In the genomic region with DNA sequence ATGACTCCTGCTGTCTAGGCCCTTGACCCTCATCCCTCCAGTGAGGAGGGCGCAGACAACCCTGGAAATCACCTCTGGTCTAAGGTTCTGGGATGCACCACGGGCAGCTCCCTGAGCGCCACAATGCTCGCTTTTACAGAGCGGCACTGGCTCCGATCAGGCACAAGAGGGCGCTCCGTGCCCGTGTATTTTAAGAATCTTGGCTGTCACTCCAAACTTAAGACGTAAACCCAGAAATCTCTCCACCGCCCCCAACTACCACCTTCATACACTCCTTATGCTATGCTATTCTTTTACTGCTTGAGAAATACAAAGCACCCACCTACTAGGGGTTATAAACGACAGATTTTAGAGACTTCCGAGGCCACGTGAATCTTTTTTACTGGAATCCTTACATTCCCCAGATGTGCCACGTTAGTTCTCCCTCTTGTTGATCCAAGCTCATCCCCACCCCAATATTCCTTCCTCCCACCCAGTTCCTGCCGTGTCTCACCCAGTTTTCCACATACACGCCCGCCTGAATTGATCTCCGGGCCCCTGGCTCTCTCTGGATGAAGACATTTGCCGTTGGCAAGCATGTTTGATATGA, we compare ENCODE assay signal across 7 cellular contexts.
DNase-seq lines count a peak whose midpoint lies in the region; ATAC-seq and TF ChIP-seq lines count a peak whose summit lies in the region.

No MANE protein-coding gene starts in this region.

- H3K4me3 ChIP-seq in NB4 (ENCODE audit: low read depth, low read length) (no peak overlapping the region), cardiac muscle cell (no peak overlapping the region), gastrocnemius medialis (no peak overlapping the region)

- CTCF ChIA-PET in activated CD4-positive, alpha-beta memory T cell treated with anti-CD3 and anti-CD28 coated beads for 36 hours (lab: Charles Lee), result interaction anchor here (0.6 to 3.2 kb wide), 5 partner anchors 9 to 756 kb away, joined by 3 to 12 read pairs (median 3); no protein-coding TSS in a partner anchor

- peaks cover 16% of the 10 kb centered on the region for H3K27me3 Mint-ChIP-seq in activated CD4-positive, alpha-beta memory T cell treated with anti-CD3 and anti-CD28 coated beads for 36 hours

- POLR2A ChIA-PET in activated CD4-positive, alpha-beta memory T cell treated with anti-CD3 and anti-CD28 coated beads for 36 hours (lab: Charles Lee), result no interaction called here

- DNase-seq in DMS53 treated with DMSO at 0.1 percent for 48 hours (lab: John Stamatoyannopoulos, UW; ENCODE audit: unreplicated experiment) (peak; percentile 33), NB4 (ENCODE audit: low read depth) (peak; percentile 70), cardiac muscle cell (ENCODE audit: low read depth in 1 of 2, low spot score in 1 of 2) (peak; percentile 58 to 73), gastrocnemius medialis (no peak)
- peak; percentile 38 for DNase-seq in activated CD4-positive, alpha-beta memory T cell treated with anti-CD3 and anti-CD28 coated beads for 36 hours

- H3K36me3 ChIP-seq in cardiac muscle cell, result no peaks in the 10 kb centered on the region
- H3K36me3 ChIP-seq in gastrocnemius medialis, result no peaks in the 10 kb centered on the region

- H3K27ac ChIP-seq in cardiac muscle cell (no peak overlapping the region), gastrocnemius medialis (no peak overlapping the region)

- no peak for TF ChIP-seq POLR2A in NB4 (IDR thresholded peaks at IDR 0.05; ENCODE audit: extremely low read depth, insufficient read length)
- no peak for TF ChIP-seq POLR2A in gastrocnemius medialis (IDR thresholded peaks at IDR 0.05)

- H3K4me1 ChIP-seq in cardiac muscle cell (ENCODE audit: low read depth) (no peaks in the 10 kb centered on the region), gastrocnemius medialis (peaks cover 0 to 5% of the 10 kb centered on the region in 2 donors)

- no peaks in the 10 kb centered on the region for H3K9me3 Mint-ChIP-seq in activated CD4-positive, alpha-beta memory T cell treated with anti-CD3 and anti-CD28 coated beads for 36 hours

- H3K27ac Mint-ChIP-seq in activated CD4-positive, alpha-beta memory T cell treated with anti-CD3 and anti-CD28 coated beads for 36 hours, result no peak overlapping the region

- in situ Hi-C loops in gastrocnemius medialis (cut with MboI; ENCODE audit: low sequenced_read_pairs in 4 of 4), result no loop called here

- ATAC-seq in GM21367 (IDR thresholded peaks at IDR 0.05; ENCODE audit: unreplicated experiment) (peak; percentile 43), gastrocnemius medialis (no peak), HG02588 (IDR thresholded peaks at IDR 0.05; ENCODE audit: unreplicated experiment) (no peak)

- intact Hi-C loops in activated CD4-positive, alpha-beta memory T cell treated with anti-CD3 and anti-CD28 coated beads for 36 hours (cut with micrococcal nuclease), result no loop called here
- intact Hi-C loops in gastrocnemius medialis (cut with DNase I; ENCODE audit: low total_unique reads), result loop anchor here (5.0 kb wide), 1 partner anchor 759 kb away; no protein-coding TSS in a partner anchor

- H3K27me3 ChIP-seq in cardiac muscle cell (peaks cover 76% of the 10 kb centered on the region), gastrocnemius medialis (peaks cover 0 to 26% (median 15%) of the 10 kb centered on the region in 3 donors)

- H3K9me3 ChIP-seq in cardiac muscle cell (ENCODE audit: low read depth) (no peaks in the 10 kb centered on the region), gastrocnemius medialis (no peaks in the 10 kb centered on the region)

- no peaks in the 10 kb centered on the region for H3K36me3 Mint-ChIP-seq in activated CD4-positive, alpha-beta memory T cell treated with anti-CD3 and anti-CD28 coated beads for 36 hours

- no peaks in the 10 kb centered on the region for H3K4me1 Mint-ChIP-seq in activated CD4-positive, alpha-beta memory T cell treated with anti-CD3 and anti-CD28 coated beads for 36 hours (ENCODE audit: low read depth)

- H3K4me3 Mint-ChIP-seq in activated CD4-positive, alpha-beta memory T cell treated with anti-CD3 and anti-CD28 coated beads for 36 hours, result no peak overlapping the region

- TF ChIP-seq CTCF in NB4 (IDR thresholded peaks at IDR 0.05; ENCODE audit: low read depth, low read length), result peak; percentile 94
- TF ChIP-seq CTCF in cardiac muscle cell (IDR thresholded peaks at IDR 0.05; ENCODE audit: low read depth, low read length), result peak; percentile 75
- TF ChIP-seq CTCF in gastrocnemius medialis (IDR thresholded peaks at IDR 0.05 in 4 of 5, conservative IDR thresholded peaks at IDR 0.05 in 1 of 5), result peak; percentile 20 to 66 (median 54)

Comparison
In these comparisons a context has a peak if more than half of its experiments do, and no peak if none do; other contexts are left out.
1. DNase-seq: peak in DMS53 treated with DMSO at 0.1 percent for 48 hours (single experiment), NB4 (single experiment), activated CD4-positive, alpha-beta memory T cell treated with anti-CD3 and anti-CD28 coated beads for 36 hours (single experiment) and cardiac muscle cell (2 of 2); none in gastrocnemius medialis (0 of 2).
2. Peak in every context shown above with its lines, with median percentiles within 50 percentile points of each other: CTCF ChIP-seq.